In the genomic region with DNA sequence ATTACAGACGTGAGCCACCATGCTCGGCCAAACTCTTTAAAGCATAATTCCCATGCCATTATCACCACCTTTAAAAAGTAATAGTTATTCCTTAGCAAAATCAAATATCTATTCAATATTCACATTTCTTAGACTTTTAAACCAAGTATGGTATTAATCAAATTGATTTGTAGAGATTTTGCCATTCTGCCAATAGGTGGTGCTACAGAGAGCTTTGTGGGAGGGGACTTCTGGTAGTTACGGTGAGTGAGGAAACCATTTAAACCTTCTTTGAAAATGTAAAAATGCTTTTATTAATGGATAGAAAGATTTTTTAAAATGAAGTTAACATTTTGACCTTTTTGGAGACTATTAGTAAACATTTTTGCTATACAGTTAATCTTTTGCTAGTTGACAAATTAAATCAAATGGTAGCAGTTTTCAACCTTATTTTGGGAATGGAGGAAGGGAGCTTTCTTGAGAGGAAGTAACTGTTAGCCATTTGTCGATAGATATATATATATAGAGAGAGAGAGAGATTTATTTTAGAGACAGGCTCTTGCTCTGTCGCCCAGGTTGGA, we compare ENCODE assay signal across 1 cellular context.
TF ChIP-seq lines count a peak whose summit lies in the region.

No MANE protein-coding gene starts in this region.

TF ChIP-seq in K562, 482 proteins besides CTCF, POLR2A, EP300 and RAD21 (continued from another document):
- TF ChIP-seq, protein P1, sequence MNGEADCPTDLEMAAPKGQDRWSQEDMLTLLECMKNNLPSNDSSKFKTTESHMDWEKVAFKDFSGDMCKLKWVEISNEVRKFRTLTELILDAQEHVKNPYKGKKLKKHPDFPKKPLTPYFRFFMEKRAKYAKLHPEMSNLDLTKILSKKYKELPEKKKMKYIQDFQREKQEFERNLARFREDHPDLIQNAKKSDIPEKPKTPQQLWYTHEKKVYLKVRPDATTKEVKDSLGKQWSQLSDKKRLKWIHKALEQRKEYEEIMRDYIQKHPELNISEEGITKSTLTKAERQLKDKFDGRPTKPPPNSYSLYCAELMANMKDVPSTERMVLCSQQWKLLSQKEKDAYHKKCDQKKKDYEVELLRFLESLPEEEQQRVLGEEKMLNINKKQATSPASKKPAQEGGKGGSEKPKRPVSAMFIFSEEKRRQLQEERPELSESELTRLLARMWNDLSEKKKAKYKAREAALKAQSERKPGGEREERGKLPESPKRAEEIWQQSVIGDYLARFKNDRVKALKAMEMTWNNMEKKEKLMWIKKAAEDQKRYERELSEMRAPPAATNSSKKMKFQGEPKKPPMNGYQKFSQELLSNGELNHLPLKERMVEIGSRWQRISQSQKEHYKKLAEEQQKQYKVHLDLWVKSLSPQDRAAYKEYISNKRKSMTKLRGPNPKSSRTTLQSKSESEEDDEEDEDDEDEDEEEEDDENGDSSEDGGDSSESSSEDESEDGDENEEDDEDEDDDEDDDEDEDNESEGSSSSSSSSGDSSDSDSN (IDR thresholded peaks at IDR 0.05; ENCODE audit: borderline replicate concordance in 1 of 2, low read depth in 2 of 2, low read length in 2 of 2), result no peak
- TF ChIP-seq, protein P2, sequence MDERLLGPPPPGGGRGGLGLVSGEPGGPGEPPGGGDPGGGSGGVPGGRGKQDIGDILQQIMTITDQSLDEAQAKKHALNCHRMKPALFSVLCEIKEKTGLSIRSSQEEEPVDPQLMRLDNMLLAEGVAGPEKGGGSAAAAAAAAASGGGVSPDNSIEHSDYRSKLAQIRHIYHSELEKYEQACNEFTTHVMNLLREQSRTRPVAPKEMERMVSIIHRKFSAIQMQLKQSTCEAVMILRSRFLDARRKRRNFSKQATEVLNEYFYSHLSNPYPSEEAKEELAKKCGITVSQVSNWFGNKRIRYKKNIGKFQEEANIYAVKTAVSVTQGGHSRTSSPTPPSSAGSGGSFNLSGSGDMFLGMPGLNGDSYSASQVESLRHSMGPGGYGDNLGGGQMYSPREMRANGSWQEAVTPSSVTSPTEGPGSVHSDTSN (CRISPR knock-in tag; IDR thresholded peaks at IDR 0.05; ENCODE audit: low read depth), result no peak
- TF ChIP-seq, protein P2 (tag; conservative IDR thresholded peaks at IDR 0.05; ENCODE audit: low read depth), result peak; percentile 58
- TF ChIP-seq ELF4 (CRISPR knock-in tag; IDR thresholded peaks at IDR 0.05) (no peak), NCOA2 (IDR thresholded peaks at IDR 0.05; ENCODE audit: partially characterized antibody in 2 of 2) (no peak), ZKSCAN3 (CRISPR knock-in tag; IDR thresholded peaks at IDR 0.05) (no peak), ZNF780A (CRISPR knock-in tag; IDR thresholded peaks at IDR 0.05) (no peak), SMARCA5 (IDR thresholded peaks at IDR 0.05) (no peak)
- TF ChIP-seq, protein P3, sequence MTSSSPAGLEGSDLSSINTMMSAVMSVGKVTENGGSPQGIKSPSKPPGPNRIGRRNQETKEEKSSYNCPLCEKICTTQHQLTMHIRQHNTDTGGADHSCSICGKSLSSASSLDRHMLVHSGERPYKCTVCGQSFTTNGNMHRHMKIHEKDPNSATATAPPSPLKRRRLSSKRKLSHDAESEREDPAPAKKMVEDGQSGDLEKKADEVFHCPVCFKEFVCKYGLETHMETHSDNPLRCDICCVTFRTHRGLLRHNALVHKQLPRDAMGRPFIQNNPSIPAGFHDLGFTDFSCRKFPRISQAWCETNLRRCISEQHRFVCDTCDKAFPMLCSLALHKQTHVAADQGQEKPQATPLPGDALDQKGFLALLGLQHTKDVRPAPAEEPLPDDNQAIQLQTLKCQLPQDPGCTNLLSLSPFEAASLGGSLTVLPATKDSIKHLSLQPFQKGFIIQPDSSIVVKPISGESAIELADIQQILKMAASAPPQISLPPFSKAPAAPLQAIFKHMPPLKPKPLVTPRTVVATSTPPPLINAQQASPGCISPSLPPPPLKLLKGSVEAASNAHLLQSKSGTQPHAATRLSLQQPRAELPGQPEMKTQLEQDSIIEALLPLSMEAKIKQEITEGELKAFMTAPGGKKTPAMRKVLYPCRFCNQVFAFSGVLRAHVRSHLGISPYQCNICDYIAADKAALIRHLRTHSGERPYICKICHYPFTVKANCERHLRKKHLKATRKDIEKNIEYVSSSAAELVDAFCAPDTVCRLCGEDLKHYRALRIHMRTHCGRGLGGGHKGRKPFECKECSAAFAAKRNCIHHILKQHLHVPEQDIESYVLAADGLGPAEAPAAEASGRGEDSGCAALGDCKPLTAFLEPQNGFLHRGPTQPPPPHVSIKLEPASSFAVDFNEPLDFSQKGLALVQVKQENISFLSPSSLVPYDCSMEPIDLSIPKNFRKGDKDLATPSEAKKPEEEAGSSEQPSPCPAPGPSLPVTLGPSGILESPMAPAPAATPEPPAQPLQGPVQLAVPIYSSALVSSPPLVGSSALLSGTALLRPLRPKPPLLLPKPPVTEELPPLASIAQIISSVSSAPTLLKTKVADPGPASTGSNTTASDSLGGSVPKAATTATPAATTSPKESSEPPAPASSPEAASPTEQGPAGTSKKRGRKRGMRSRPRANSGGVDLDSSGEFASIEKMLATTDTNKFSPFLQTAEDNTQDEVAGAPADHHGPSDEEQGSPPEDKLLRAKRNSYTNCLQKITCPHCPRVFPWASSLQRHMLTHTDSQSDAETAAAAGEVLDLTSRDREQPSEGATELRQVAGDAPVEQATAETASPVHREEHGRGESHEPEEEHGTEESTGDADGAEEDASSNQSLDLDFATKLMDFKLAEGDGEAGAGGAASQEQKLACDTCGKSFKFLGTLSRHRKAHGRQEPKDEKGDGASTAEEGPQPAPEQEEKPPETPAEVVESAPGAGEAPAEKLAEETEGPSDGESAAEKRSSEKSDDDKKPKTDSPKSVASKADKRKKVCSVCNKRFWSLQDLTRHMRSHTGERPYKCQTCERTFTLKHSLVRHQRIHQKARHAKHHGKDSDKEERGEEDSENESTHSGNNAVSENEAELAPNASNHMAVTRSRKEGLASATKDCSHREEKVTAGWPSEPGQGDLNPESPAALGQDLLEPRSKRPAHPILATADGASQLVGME (CRISPR knock-in tag; IDR thresholded peaks at IDR 0.05), result no peak
- TF ChIP-seq, protein P4, sequence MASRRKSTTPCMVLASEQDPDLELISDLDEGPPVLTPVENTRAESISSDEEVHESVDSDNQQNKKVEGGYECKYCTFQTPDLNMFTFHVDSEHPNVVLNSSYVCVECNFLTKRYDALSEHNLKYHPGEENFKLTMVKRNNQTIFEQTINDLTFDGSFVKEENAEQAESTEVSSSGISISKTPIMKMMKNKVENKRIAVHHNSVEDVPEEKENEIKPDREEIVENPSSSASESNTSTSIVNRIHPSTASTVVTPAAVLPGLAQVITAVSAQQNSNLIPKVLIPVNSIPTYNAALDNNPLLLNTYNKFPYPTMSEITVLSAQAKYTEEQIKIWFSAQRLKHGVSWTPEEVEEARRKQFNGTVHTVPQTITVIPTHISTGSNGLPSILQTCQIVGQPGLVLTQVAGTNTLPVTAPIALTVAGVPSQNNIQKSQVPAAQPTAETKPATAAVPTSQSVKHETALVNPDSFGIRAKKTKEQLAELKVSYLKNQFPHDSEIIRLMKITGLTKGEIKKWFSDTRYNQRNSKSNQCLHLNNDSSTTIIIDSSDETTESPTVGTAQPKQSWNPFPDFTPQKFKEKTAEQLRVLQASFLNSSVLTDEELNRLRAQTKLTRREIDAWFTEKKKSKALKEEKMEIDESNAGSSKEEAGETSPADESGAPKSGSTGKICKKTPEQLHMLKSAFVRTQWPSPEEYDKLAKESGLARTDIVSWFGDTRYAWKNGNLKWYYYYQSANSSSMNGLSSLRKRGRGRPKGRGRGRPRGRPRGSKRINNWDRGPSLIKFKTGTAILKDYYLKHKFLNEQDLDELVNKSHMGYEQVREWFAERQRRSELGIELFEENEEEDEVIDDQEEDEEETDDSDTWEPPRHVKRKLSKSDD (conservative IDR thresholded peaks at IDR 0.05; ENCODE audit: low read length), result 0 out of 2 replicates have a peak, but pooled peaks have one; percentile 60
- TF ChIP-seq, protein P5, sequence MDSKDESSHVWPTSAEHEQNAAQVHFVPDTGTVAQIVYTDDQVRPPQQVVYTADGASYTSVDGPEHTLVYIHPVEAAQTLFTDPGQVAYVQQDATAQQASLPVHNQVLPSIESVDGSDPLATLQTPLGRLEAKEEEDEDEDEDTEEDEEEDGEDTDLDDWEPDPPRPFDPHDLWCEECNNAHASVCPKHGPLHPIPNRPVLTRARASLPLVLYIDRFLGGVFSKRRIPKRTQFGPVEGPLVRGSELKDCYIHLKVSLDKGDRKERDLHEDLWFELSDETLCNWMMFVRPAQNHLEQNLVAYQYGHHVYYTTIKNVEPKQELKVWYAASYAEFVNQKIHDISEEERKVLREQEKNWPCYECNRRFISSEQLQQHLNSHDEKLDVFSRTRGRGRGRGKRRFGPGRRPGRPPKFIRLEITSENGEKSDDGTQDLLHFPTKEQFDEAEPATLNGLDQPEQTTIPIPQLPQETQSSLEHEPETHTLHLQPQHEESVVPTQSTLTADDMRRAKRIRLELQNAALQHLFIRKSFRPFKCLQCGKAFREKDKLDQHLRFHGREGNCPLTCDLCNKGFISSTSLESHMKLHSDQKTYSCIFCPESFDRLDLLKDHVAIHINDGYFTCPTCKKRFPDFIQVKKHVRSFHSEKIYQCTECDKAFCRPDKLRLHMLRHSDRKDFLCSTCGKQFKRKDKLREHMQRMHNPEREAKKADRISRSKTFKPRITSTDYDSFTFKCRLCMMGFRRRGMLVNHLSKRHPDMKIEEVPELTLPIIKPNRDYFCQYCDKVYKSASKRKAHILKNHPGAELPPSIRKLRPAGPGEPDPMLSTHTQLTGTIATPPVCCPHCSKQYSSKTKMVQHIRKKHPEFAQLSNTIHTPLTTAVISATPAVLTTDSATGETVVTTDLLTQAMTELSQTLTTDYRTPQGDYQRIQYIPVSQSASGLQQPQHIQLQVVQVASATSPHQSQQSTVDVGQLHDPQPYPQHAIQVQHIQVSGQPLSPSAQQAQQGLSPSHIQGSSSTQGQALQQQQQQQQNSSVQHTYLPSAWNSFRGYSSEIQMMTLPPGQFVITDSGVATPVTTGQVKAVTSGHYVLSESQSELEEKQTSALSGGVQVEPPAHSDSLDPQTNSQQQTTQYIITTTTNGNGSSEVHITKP (IDR thresholded peaks at IDR 0.05; ENCODE audit: partially characterized antibody), result no peak
